29 cellular contexts compared by ENCODE assay signal in genomic region chr11:110679323-110679980, GRCh38. TPM values are rescaled to one million over a fixed set of nuclear protein-coding genes. Genes with fewer than 3 reads are reported as not detected.
DNase-seq lines count a peak whose midpoint lies in the region; ATAC-seq and TF ChIP-seq lines count a peak whose summit lies in the region.
"Had no signal": no experiment of that assay in that cellular context is flagged by ENCODE, and none has a peak within 500 bp of the region (broad histone marks: within the 10 kb centered on the region; RNA-seq: fewer than 3 reads in every experiment).

No MANE protein-coding gene starts in this region.

- H3K4me3 Mint-ChIP-seq in activated CD4-positive, alpha-beta T cell treated with anti-CD3 and anti-CD28 coated beads for 36 hours: no peak overlapping the region
- H3K4me3 Mint-ChIP-seq in activated naive CD4-positive, alpha-beta T cell treated with anti-CD3 and anti-CD28 coated beads for 36 hours: no peak overlapping the region
- H3K4me3 Mint-ChIP-seq: activated CD4-positive, alpha-beta T cell treated with anti-CD3 and anti-CD28 coated beads, Interleukin-2, amount 10 ng/mL, durations not matched to agents 7 days and 5 days; activated CD8-positive, alpha-beta memory T cell treated with anti-CD3 and anti-CD28 coated beads, Interleukin-2, amount 10 ng/mL, durations not matched to agents 7 days and 5 days; activated T-cell treated with anti-CD3 and anti-CD28 coated beads, Interleukin-2, amount 50 U/mL, for 72 hours; naive thymus-derived CD4-positive, alpha-beta T cell; T-helper 2 cell treated with Interferon-gamma antibody and Interleukin-4, amounts not matched to agents 5 μg/mL and 100 μg/mL, for 36 hours; type B pancreatic cell had no signal

- H3K9ac ChIP-seq in mesendoderm (ENCODE audit: low read length): no peak overlapping the region

- intact Hi-C loops in activated CD4-positive, alpha-beta T cell treated with anti-CD3 and anti-CD28 coated beads for 36 hours (cut with DNase I, micrococcal nuclease): no loop called here
- intact Hi-C loops in activated naive CD4-positive, alpha-beta T cell treated with anti-CD3 and anti-CD28 coated beads for 36 hours (cut with micrococcal nuclease): no loop called here

- no peak overlapping the region for H4K5ac ChIP-seq in mesendoderm (ENCODE audit: low read length)

- no peak overlapping the region for H2BK5ac ChIP-seq in mesendoderm (ENCODE audit: low read length)

- no peak overlapping the region for H3K18ac ChIP-seq in mesendoderm (ENCODE audit: low read length)

- POLR2A ChIA-PET in activated CD4-positive, alpha-beta T cell treated with anti-CD3 and anti-CD28 coated beads for 36 hours (lab: Charles Lee): no interaction called here

- no peaks in the 10 kb centered on the region for H3K4me1 Mint-ChIP-seq in activated CD4-positive, alpha-beta T cell treated with anti-CD3 and anti-CD28 coated beads for 36 hours
- H3K4me1 Mint-ChIP-seq in activated naive CD4-positive, alpha-beta T cell treated with anti-CD3 and anti-CD28 coated beads for 36 hours (ENCODE audit: low read depth): no peaks in the 10 kb centered on the region
- H3K4me1 Mint-ChIP-seq: activated CD4-positive, alpha-beta T cell treated with anti-CD3 and anti-CD28 coated beads, Interleukin-2, amount 10 ng/mL, durations not matched to agents 7 days and 5 days; activated CD8-positive, alpha-beta memory T cell treated with anti-CD3 and anti-CD28 coated beads, Interleukin-2, amount 10 ng/mL, durations not matched to agents 7 days and 5 days; naive thymus-derived CD4-positive, alpha-beta T cell had no signal

- H3K36me3 ChIP-seq in mesendoderm (ENCODE audit: control insufficient read depth, insufficient read depth, low read length): no peaks in the 10 kb centered on the region
- H3K36me3 ChIP-seq: left lung had no signal

- H3K79me2 ChIP-seq in mesendoderm (ENCODE audit: control insufficient read depth, insufficient read depth, low read length): no peaks in the 10 kb centered on the region

- TF ChIP-seq CTCF in astrocyte of the spinal cord (IDR thresholded peaks at IDR 0.05; ENCODE audit: low read depth, low read length) (no peak), foreskin fibroblast (IDR thresholded peaks at IDR 0.05; ENCODE audit: low read depth, low read length) (no peak)

- H3K23ac ChIP-seq in mesendoderm (ENCODE audit: low read length): no peak overlapping the region

- H3K56ac ChIP-seq in mesendoderm (ENCODE audit: low read length): no peak overlapping the region

- peak; percentile 55 for ATAC-seq in activated CD4-positive, alpha-beta T cell treated with anti-CD3 and anti-CD28 coated beads for 36 hours
- ATAC-seq: activated CD8-positive, alpha-beta memory T cell treated with anti-CD3 and anti-CD28 coated beads, Interleukin-2, amount 10 ng/mL, durations not matched to agents 7 days and 5 days; esophagus mucosa; GM12878; left lung; naive thymus-derived CD4-positive, alpha-beta T cell; SK-N-SH treated with all-trans-retinoic acid at 6 μM for 48 hours had no signal

- H2AK5ac ChIP-seq in mesendoderm (ENCODE audit: low read length): no peak overlapping the region

- no peak overlapping the region for H2BK15ac ChIP-seq in mesendoderm (replicated peaks; ENCODE audit: low read depth)

- H3K9me3 Mint-ChIP-seq in activated CD4-positive, alpha-beta T cell treated with anti-CD3 and anti-CD28 coated beads for 36 hours (ENCODE audit: low read depth): no peaks in the 10 kb centered on the region
- no peaks in the 10 kb centered on the region for H3K9me3 Mint-ChIP-seq in activated naive CD4-positive, alpha-beta T cell treated with anti-CD3 and anti-CD28 coated beads for 36 hours
- H3K9me3 Mint-ChIP-seq: activated CD4-positive, alpha-beta T cell treated with anti-CD3 and anti-CD28 coated beads, Interleukin-2, amount 10 ng/mL, durations not matched to agents 7 days and 5 days; activated T-cell treated with anti-CD3 and anti-CD28 coated beads, Interleukin-2, amount 50 U/mL, for 72 hours; naive thymus-derived CD4-positive, alpha-beta T cell; T-helper 2 cell treated with Interferon-gamma antibody and Interleukin-4, amounts not matched to agents 5 μg/mL and 100 μg/mL, for 36 hours; type B pancreatic cell had no signal

- no peak overlapping the region for H3K27ac Mint-ChIP-seq in activated CD4-positive, alpha-beta T cell treated with anti-CD3 and anti-CD28 coated beads for 36 hours
- no peak overlapping the region for H3K27ac Mint-ChIP-seq in activated naive CD4-positive, alpha-beta T cell treated with anti-CD3 and anti-CD28 coated beads for 36 hours
- H3K27ac Mint-ChIP-seq: activated CD4-positive, alpha-beta T cell treated with anti-CD3 and anti-CD28 coated beads, Interleukin-2, amount 10 ng/mL, durations not matched to agents 7 days and 5 days; activated CD8-positive, alpha-beta memory T cell treated with anti-CD3 and anti-CD28 coated beads, Interleukin-2, amount 10 ng/mL, durations not matched to agents 7 days and 5 days; activated T-cell treated with anti-CD3 and anti-CD28 coated beads, Interleukin-2, amount 50 U/mL, for 72 hours; naive thymus-derived CD4-positive, alpha-beta T cell; T-helper 2 cell treated with Interferon-gamma antibody and Interleukin-4, amounts not matched to agents 5 μg/mL and 100 μg/mL, for 36 hours; type B pancreatic cell had no signal

- in situ Hi-C loops in astrocyte of the spinal cord (cut with HindIII; ENCODE audit: low sequenced_read_pairs): no loop called here

- H3K4me3 ChIP-seq in astrocyte of the spinal cord (ENCODE audit: low read depth, low read length): no peak overlapping the region
- H3K4me3 ChIP-seq in foreskin fibroblast (ENCODE audit: low read depth in 1 of 2, low read length in 2 of 2): no peak overlapping the region
- H3K4me3 ChIP-seq in mesendoderm (ENCODE audit: low read length): no peak overlapping the region
- H3K4me3 ChIP-seq: GM12878, left lung, skin epidermis had no signal

- CTCF ChIA-PET in activated CD4-positive, alpha-beta T cell treated with anti-CD3 and anti-CD28 coated beads for 36 hours (lab: Charles Lee): no interaction called here
- CTCF ChIA-PET in activated naive CD4-positive, alpha-beta T cell treated with anti-CD3 and anti-CD28 coated beads for 36 hours (lab: Charles Lee): no interaction called here

- DNase-seq in activated CD4-positive, alpha-beta T cell treated with anti-CD3 and anti-CD28 coated beads for 36 hours: no peak
- DNase-seq in activated CD4-positive, alpha-beta T cell treated with anti-CD3 and anti-CD28 coated beads for 4 hours: no peak
- peak; percentile 22 for DNase-seq in astrocyte of the spinal cord (ENCODE audit: low read depth, low spot score)
- DNase-seq in foreskin fibroblast: peak; percentile 59 to 78
- DNase-seq in activated naive CD4-positive, alpha-beta T cell treated with anti-CD3 and anti-CD28 coated beads for 36 hours: no peak
- DNase-seq in NCI-H1105 (lab: John Stamatoyannopoulos, UW): no peak
- no peak for DNase-seq in nucleus accumbens (lab: John Stamatoyannopoulos, UW)
- no peak for DNase-seq in mesendoderm
- DNase-seq: activated CD4-positive, alpha-beta T cell treated with anti-CD3 and anti-CD28 coated beads, Interleukin-2, amount 10 ng/mL, durations not matched to agents 7 days and 5 days; activated CD8-positive, alpha-beta memory T cell treated with anti-CD3 and anti-CD28 coated beads, Interleukin-2, amount 10 ng/mL, durations not matched to agents 7 days and 5 days; activated naive CD4-positive, alpha-beta T cell treated with anti-CD3 and anti-CD28 coated beads, Interleukin-2, amount 50 U/mL, for 16 hours; activated T-cell treated with anti-CD3 and anti-CD28 coated beads, Interleukin-2, amount 50 U/mL, for 72 hours; anterior cingulate cortex; COR-L47; DMS79 treated with DMSO at 0.1 percent for 48 hours; effector memory CD4-positive, alpha-beta T cell; Karpas-422; left lung; naive thymus-derived CD4-positive, alpha-beta T cell; NCI-H1092 treated with DMSO at 0.1 percent for 48 hours; NCI-H2029; NCI-H345 had no signal

- no peak overlapping the region for H3K4ac ChIP-seq in mesendoderm (ENCODE audit: low read depth, low read length)

- H2BK120ac ChIP-seq in mesendoderm (ENCODE audit: low read depth, low read length): no peak overlapping the region

- no peak overlapping the region for H3K27ac ChIP-seq in mesendoderm (ENCODE audit: low read depth, low read length)
- H3K27ac ChIP-seq: left lung, skin epidermis had no signal

- no peak overlapping the region for H4K8ac ChIP-seq in mesendoderm (ENCODE audit: low read depth, low read length)

- WGBS in mesendoderm (ENCODE audit: extremely low coverage, insufficient coverage, low lambda C conversion rate): no CpG with 5 or more reads among the region's 2 CpGs

- H3K36me3 Mint-ChIP-seq in activated CD4-positive, alpha-beta T cell treated with anti-CD3 and anti-CD28 coated beads for 36 hours (ENCODE audit: low read depth): no peaks in the 10 kb centered on the region
- H3K36me3 Mint-ChIP-seq in activated naive CD4-positive, alpha-beta T cell treated with anti-CD3 and anti-CD28 coated beads for 36 hours (ENCODE audit: low read depth): no peaks in the 10 kb centered on the region
- H3K36me3 Mint-ChIP-seq: activated CD8-positive, alpha-beta memory T cell treated with anti-CD3 and anti-CD28 coated beads, Interleukin-2, amount 10 ng/mL, durations not matched to agents 7 days and 5 days; naive thymus-derived CD4-positive, alpha-beta T cell; type B pancreatic cell had no signal

- peaks cover 7% of the 10 kb centered on the region for H3K27me3 Mint-ChIP-seq in activated CD4-positive, alpha-beta T cell treated with anti-CD3 and anti-CD28 coated beads for 36 hours
- H3K27me3 Mint-ChIP-seq in activated naive CD4-positive, alpha-beta T cell treated with anti-CD3 and anti-CD28 coated beads for 36 hours (ENCODE audit: low read depth): peaks cover 8% of the 10 kb centered on the region
- H3K27me3 Mint-ChIP-seq: type B pancreatic cell had no signal

- H3K4me1 ChIP-seq in mesendoderm (ENCODE audit: control insufficient read depth, low read depth, low read length): no peaks in the 10 kb centered on the region
- H3K4me1 ChIP-seq: left lung had no signal

- H3K79me1 ChIP-seq in mesendoderm (ENCODE audit: low read length): no peaks in the 10 kb centered on the region

- no peaks in the 10 kb centered on the region for H3K27me3 ChIP-seq in mesendoderm (ENCODE audit: insufficient read depth, low read length, poor library complexity)
- H3K27me3 ChIP-seq: left lung had no signal

- H3K4me2 ChIP-seq in mesendoderm (ENCODE audit: low read length): no peak overlapping the region

RNA-seq across cellular contexts. Expression of gene ARHGAP20, which starts 32.8 kb away (rescaled TPM):
- total RNA-seq in activated CD4-positive, alpha-beta T cell treated with anti-CD3 and anti-CD28 coated beads for 36 hours: under 1 TPM; 0.43 to 0.46 TPM
- under 1 TPM; 0.19 to 0.22 TPM for total RNA-seq in activated naive CD4-positive, alpha-beta T cell treated with anti-CD3 and anti-CD28 coated beads for 36 hours
- polyA plus RNA-seq in mesendoderm (2013, experiment 1 of 2): 0.73 TPM
- polyA plus RNA-seq in mesendoderm (2013, experiment 2 of 2): 0.63 TPM
- total RNA-seq: A172; activated CD4-positive, alpha-beta T cell treated with anti-CD3 and anti-CD28 coated beads, Interleukin-2, amount 10 ng/mL, durations not matched to agents 7 days and 5 days; GM12878 had no signal
- polyA plus RNA-seq: naive thymus-derived CD4-positive, alpha-beta T cell had no signal

Comparison
In these comparisons a context has a peak if more than half of its experiments do, and no peak if none do; other contexts are left out.
1. DNase-seq: peak in astrocyte of the spinal cord (single experiment) and foreskin fibroblast (2 of 2); none in activated CD4-positive, alpha-beta T cell treated with anti-CD3 and anti-CD28 coated beads for 36 hours (single experiment), activated CD4-positive, alpha-beta T cell treated with anti-CD3 and anti-CD28 coated beads for 4 hours (0 of 2), activated naive CD4-positive, alpha-beta T cell treated with anti-CD3 and anti-CD28 coated beads for 36 hours (single experiment), NCI-H1105 (single experiment), nucleus accumbens (0 of 56) and mesendoderm (single experiment).